Comparison of ENCODE assay signal across 9 cellular contexts in genomic region chr10:21702633-21703111, GRCh38.
DNase-seq lines count a peak whose midpoint lies in the region; ATAC-seq and TF ChIP-seq lines count a peak whose summit lies in the region.
"Had no signal": no experiment of that assay in that cellular context is flagged by ENCODE, and none has a peak within 500 bp of the region (broad histone marks: within the 10 kb centered on the region; RNA-seq: fewer than 3 reads in every experiment).

No MANE protein-coding gene starts in this region.

- H3K36me3 Mint-ChIP-seq in chondrocyte (ENCODE audit: low read depth), result peaks cover 30% of the 10 kb centered on the region

- TF ChIP-seq EP300 in tibial nerve (IDR thresholded peaks at IDR 0.05), result no peak

- WGBS in tibial nerve, 2 donors, result 79 to 81% methylated on average over 2 of the region's 2 CpGs
- WGBS in testis, 2 donors, result 81 to 89% methylated on average over 2 of the region's 2 CpGs

- H3K27ac Mint-ChIP-seq in chondrocyte (ENCODE audit: unreplicated experiment), result peak overlapping the region; percentile 60

- H3K27me3 Mint-ChIP-seq in chondrocyte (ENCODE audit: low read depth), result no peaks in the 10 kb centered on the region

- no peak overlapping the region for H3K4me3 Mint-ChIP-seq in chondrocyte (ENCODE audit: unreplicated experiment)

- peaks cover 0 to 8% (median 0%) of the 10 kb centered on the region in 3 donors for H3K9me3 ChIP-seq in gastrocnemius medialis
- peaks cover 0 to 32% (median 10%) of the 10 kb centered on the region in 4 donors for H3K9me3 ChIP-seq in tibial nerve
- H3K9me3 ChIP-seq in testis, result no peaks in the 10 kb centered on the region

- TF ChIP-seq CTCF in chondrocyte (IDR thresholded peaks at IDR 0.05) (no peak), gastrocnemius medialis (IDR thresholded peaks at IDR 0.05 in 4 of 5, conservative IDR thresholded peaks at IDR 0.05 in 1 of 5) (no peak), tibial nerve (IDR thresholded peaks at IDR 0.05) (no peak), testis (IDR thresholded peaks at IDR 0.05) (no peak)

- H3K36me3 ChIP-seq in gastrocnemius medialis (no peaks in the 10 kb centered on the region), tibial nerve (peaks cover 0 to 33% (median 5%) of the 10 kb centered on the region in 3 donors), testis (ENCODE audit: low read depth, missing control alignments) (no peaks in the 10 kb centered on the region)

- no peaks in the 10 kb centered on the region for H3K27me3 ChIP-seq in gastrocnemius medialis
- H3K27me3 ChIP-seq in tibial nerve, result no peaks in the 10 kb centered on the region
- no peaks in the 10 kb centered on the region for H3K27me3 ChIP-seq in testis

- DNase-seq in chondrocyte (ENCODE audit: low spot score), result no peak
- no peak for DNase-seq in gastrocnemius medialis
- no peak for DNase-seq in tibial nerve (ENCODE audit: low spot score in 2 of 2)
- no peak for DNase-seq in testis
- no peak for DNase-seq in NCI-H345 (lab: John Stamatoyannopoulos, UW)

- intact Hi-C loops in gastrocnemius medialis (cut with DNase I; ENCODE audit: low total_unique reads) (no loop called here), testis (cut with DNase I; ENCODE audit: low total_unique reads) (no loop called here)

- TF ChIP-seq POLR2A in GM18505 (IDR thresholded peaks at IDR 0.05; ENCODE audit: borderline replicate concordance, extremely low read depth, insufficient read depth, insufficient read length) (no peak), gastrocnemius medialis (IDR thresholded peaks at IDR 0.05) (no peak), tibial nerve (IDR thresholded peaks at IDR 0.05) (no peak), testis (IDR thresholded peaks at IDR 0.05) (no peak)

- ATAC-seq in GM18505 (IDR thresholded peaks at IDR 0.05; ENCODE audit: unreplicated experiment) (peak; percentile 81), GM21526 (IDR thresholded peaks at IDR 0.05; ENCODE audit: low FRiP score, unreplicated experiment) (peak; percentile 67), HG03521 (IDR thresholded peaks at IDR 0.05; ENCODE audit: unreplicated experiment) (peak; percentile 54), gastrocnemius medialis (no peak)
- ATAC-seq: Right ventricle myocardium inferior had no signal

- H3K4me1 ChIP-seq in gastrocnemius medialis (peaks cover 0 to under 1% of the 10 kb centered on the region in 2 donors), tibial nerve (no peaks in the 10 kb centered on the region), testis (no peaks in the 10 kb centered on the region)

- H3K9me3 Mint-ChIP-seq in chondrocyte (ENCODE audit: low read depth), result peaks cover 23% of the 10 kb centered on the region

- H3K4me1 Mint-ChIP-seq in chondrocyte (ENCODE audit: low read depth), result peaks cover 8% of the 10 kb centered on the region

- H3K27ac ChIP-seq in gastrocnemius medialis (no peak overlapping the region), tibial nerve (no peak overlapping the region), testis (no peak overlapping the region)

- in situ Hi-C loops in gastrocnemius medialis (cut with MboI; ENCODE audit: low sequenced_read_pairs in 4 of 4), result no loop called here

- H3K4me3 ChIP-seq in gastrocnemius medialis (no peak overlapping the region), tibial nerve (no peak overlapping the region), testis (no peak overlapping the region)

Comparison
In these comparisons a context has a peak if more than half of its experiments do, and no peak if none do; other contexts are left out.
1. ATAC-seq: peak in GM18505 (single experiment), GM21526 (single experiment) and HG03521 (single experiment); none in gastrocnemius medialis (0 of 2).